In the genomic region with DNA sequence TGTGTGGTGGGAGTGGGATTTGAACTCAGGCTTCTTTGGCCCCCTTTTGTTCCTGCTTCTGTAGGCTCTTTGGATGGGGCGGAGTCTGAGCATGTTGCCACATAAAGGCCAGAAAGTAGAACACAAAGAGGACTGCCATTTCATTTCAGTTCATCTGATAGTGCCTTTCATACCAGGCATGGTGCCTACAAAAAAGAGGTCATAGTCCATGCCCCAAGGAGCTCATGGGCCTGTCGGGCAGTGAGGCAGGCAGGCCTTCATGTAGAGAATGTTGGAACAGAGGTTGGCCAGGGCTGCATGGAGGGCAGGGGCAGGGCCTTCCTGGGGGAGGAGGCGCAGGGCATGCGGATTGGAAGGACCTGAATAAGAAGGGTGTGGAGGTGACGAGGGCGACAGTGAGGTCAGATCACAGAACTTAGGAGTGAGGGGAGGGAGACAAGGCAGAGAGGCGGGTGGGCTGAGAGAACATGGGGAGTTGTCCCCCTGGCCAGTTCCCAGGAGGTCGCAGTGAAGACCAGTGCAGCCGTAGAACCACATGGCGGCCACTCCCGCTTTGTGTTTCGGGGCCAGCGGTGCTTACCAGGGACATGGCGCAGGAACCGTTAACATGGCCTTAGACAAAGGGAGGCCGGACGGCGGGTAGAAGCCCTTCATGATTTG, we compare ENCODE assay signal across 16 cellular contexts. TPM values are rescaled to one million over a fixed set of nuclear protein-coding genes. Genes with fewer than 3 reads are reported as not detected.
DNase-seq lines count a peak whose midpoint lies in the region; ATAC-seq and TF ChIP-seq lines count a peak whose summit lies in the region.
"Had no signal": no experiment of that assay in that cellular context is flagged by ENCODE, and none has a peak within 500 bp of the region (broad histone marks: within the 10 kb centered on the region; RNA-seq: fewer than 3 reads in every experiment).

No MANE protein-coding gene starts in this region.

- H3K9me3 Mint-ChIP-seq in WTC11, result no peaks in the 10 kb centered on the region
- H3K9me3 Mint-ChIP-seq in neural progenitor cell, result no peaks in the 10 kb centered on the region
- H3K9me3 Mint-ChIP-seq in T-cell, result no peaks in the 10 kb centered on the region
- H3K9me3 Mint-ChIP-seq in natural killer cell treated with Interleukin-12 subunit alpha and Interleukin-12 subunit beta and Interleukin-15 and Interleukin-18, amount 100 ng/mL, for 72 hours, result no peaks in the 10 kb centered on the region
- H3K9me3 Mint-ChIP-seq: CD4-positive, alpha-beta T cell had no signal

- no peak overlapping the region for H3K9ac ChIP-seq in neural progenitor cell

- H3K4me1 ChIP-seq in neural progenitor cell (no peaks in the 10 kb centered on the region), upper lobe of right lung (peaks cover 18% of the 10 kb centered on the region)

- CTCF ChIA-PET in WTC11 (lab: Charles Lee) (interaction anchor here (0.6 kb wide), 1 partner anchor 151 kb away, joined by 4 read pairs; no protein-coding TSS in a partner anchor), T-cell (lab: Charles Lee) (no interaction called here)

- no peaks in the 10 kb centered on the region for H3K9me3 ChIP-seq in neural progenitor cell (ENCODE audit: low read depth)
- H3K9me3 ChIP-seq in upper lobe of right lung, result no peaks in the 10 kb centered on the region
- H3K9me3 ChIP-seq: HAP-1, SJSA1 had no signal

- H3K79me2 ChIP-seq in neural progenitor cell (ENCODE audit: low read depth), result no peaks in the 10 kb centered on the region

- H3K36me3 ChIP-seq in neural progenitor cell, result no peaks in the 10 kb centered on the region
- peaks cover 11% of the 10 kb centered on the region for H3K36me3 ChIP-seq in upper lobe of right lung

- no peaks in the 10 kb centered on the region for H4K20me1 ChIP-seq in neural progenitor cell (ENCODE audit: low read depth)

- ATAC-seq in WTC11, result no peak
- ATAC-seq in left lobe of liver, result peak; percentile 77
- ATAC-seq in upper lobe of right lung, result no peak
- ATAC-seq in T-cell (replicated peaks in 1 of 4), result no peak
- ATAC-seq in natural killer cell treated with Interleukin-12 subunit alpha and Interleukin-12 subunit beta and Interleukin-15 and Interleukin-18, amount 100 ng/mL, for 72 hours, result no peak
- ATAC-seq in HG02852 (IDR thresholded peaks at IDR 0.05; ENCODE audit: unreplicated experiment), result no peak

- intact Hi-C loops in upper lobe of right lung (cut with DNase I), result no loop called here

- H3F3A ChIP-seq in neural progenitor cell (ENCODE audit: low read depth), result no peaks in the 10 kb centered on the region

- no peak overlapping the region for H2AFZ ChIP-seq in neural progenitor cell (replicated peaks)

- H3K36me3 Mint-ChIP-seq in WTC11 (peaks cover 12% of the 10 kb centered on the region), neural progenitor cell (peaks cover 42% of the 10 kb centered on the region), T-cell (no peaks in the 10 kb centered on the region)
- no peaks in the 10 kb centered on the region for H3K36me3 Mint-ChIP-seq in natural killer cell treated with Interleukin-12 subunit alpha and Interleukin-12 subunit beta and Interleukin-15 and Interleukin-18, amount 100 ng/mL, for 72 hours

- H3K4me3 ChIP-seq in neural progenitor cell (no peak overlapping the region), upper lobe of right lung (no peak overlapping the region)
- H3K4me3 ChIP-seq: HAP-1, SJSA1 had no signal

- TF ChIP-seq CTCF in WTC11 (IDR thresholded peaks at IDR 0.05) (no peak), neural progenitor cell (IDR thresholded peaks at IDR 0.05) (no peak), upper lobe of right lung (IDR thresholded peaks at IDR 0.05) (no peak)

- H3K4me1 Mint-ChIP-seq in WTC11 (peaks cover 26% of the 10 kb centered on the region), neural progenitor cell (peaks cover 7% of the 10 kb centered on the region), T-cell (no peaks in the 10 kb centered on the region)
- no peaks in the 10 kb centered on the region for H3K4me1 Mint-ChIP-seq in natural killer cell treated with Interleukin-12 subunit alpha and Interleukin-12 subunit beta and Interleukin-15 and Interleukin-18, amount 100 ng/mL, for 72 hours (ENCODE audit: low read depth in 2 of 2)

- H3K4me3 Mint-ChIP-seq in WTC11 (no peak overlapping the region), neural progenitor cell (no peak overlapping the region), T-cell (no peak overlapping the region)
- no peak overlapping the region for H3K4me3 Mint-ChIP-seq in natural killer cell treated with Interleukin-12 subunit alpha and Interleukin-12 subunit beta and Interleukin-15 and Interleukin-18, amount 100 ng/mL, for 72 hours
- H3K4me3 Mint-ChIP-seq: CD4-positive, alpha-beta T cell had no signal

- H3K27ac ChIP-seq in neural progenitor cell, result no peak overlapping the region
- H3K27ac ChIP-seq in upper lobe of right lung, result no peak overlapping the region
- H3K27ac ChIP-seq: SJSA1 had no signal

- H3K4me2 ChIP-seq in neural progenitor cell, result no peak overlapping the region

- DNase-seq in WTC11 (ENCODE audit: low spot score), result no peak
- no peak for DNase-seq in left lobe of liver (ENCODE audit: low spot score)
- no peak for DNase-seq in neural progenitor cell (ENCODE audit: low spot score)
- peak; percentile 57 for DNase-seq in upper lobe of right lung
- no peak for DNase-seq in T-cell
- no peak for DNase-seq in natural killer cell treated with Interleukin-12 subunit alpha and Interleukin-12 subunit beta and Interleukin-15 and Interleukin-18, amount 100 ng/mL, for 72 hours (ENCODE audit: low spot score)
- DNase-seq: CD4-positive, alpha-beta T cell; KBM-7; NCI-H1417 treated with DMSO at 0.1 percent for 48 hours; NCI-H1930; NCI-H2171; NCI-H446; NCI-H774 had no signal

- H3K27me3 ChIP-seq in neural progenitor cell (no peaks in the 10 kb centered on the region), upper lobe of right lung (no peaks in the 10 kb centered on the region)
- H3K27me3 ChIP-seq: SJSA1 had no signal

- H3K27me3 Mint-ChIP-seq in WTC11 (ENCODE audit: low read depth), result no peaks in the 10 kb centered on the region
- H3K27me3 Mint-ChIP-seq in neural progenitor cell (ENCODE audit: insufficient read depth, low read depth), result peaks cover 3% of the 10 kb centered on the region
- peaks cover 16 to 36% of the 10 kb centered on the region in 2 donors for H3K27me3 Mint-ChIP-seq in T-cell
- H3K27me3 Mint-ChIP-seq in natural killer cell treated with Interleukin-12 subunit alpha and Interleukin-12 subunit beta and Interleukin-15 and Interleukin-18, amount 100 ng/mL, for 72 hours, result peaks cover 0 to 3% of the 10 kb centered on the region in 2 donors
- H3K27me3 Mint-ChIP-seq: CD4-positive, alpha-beta T cell had no signal

- H3K27ac Mint-ChIP-seq in WTC11 (0 out of 2 replicates have a peak overlapping the region, but pooled peaks have one; percentile 42), neural progenitor cell (peak overlapping the region; percentile 93), T-cell (no peak overlapping the region)
- H3K27ac Mint-ChIP-seq in natural killer cell treated with Interleukin-12 subunit alpha and Interleukin-12 subunit beta and Interleukin-15 and Interleukin-18, amount 100 ng/mL, for 72 hours, result no peak overlapping the region
- H3K27ac Mint-ChIP-seq: CD4-positive, alpha-beta T cell had no signal

- POLR2A ChIA-PET in WTC11 (lab: Charles Lee) (no interaction called here), T-cell (lab: Charles Lee) (no interaction called here)

TF ChIP-seq in WTC11, 78 proteins besides CTCF, POLR2A, EP300 and RAD21 (continues in another document):
- TF ChIP-seq, protein P1, sequence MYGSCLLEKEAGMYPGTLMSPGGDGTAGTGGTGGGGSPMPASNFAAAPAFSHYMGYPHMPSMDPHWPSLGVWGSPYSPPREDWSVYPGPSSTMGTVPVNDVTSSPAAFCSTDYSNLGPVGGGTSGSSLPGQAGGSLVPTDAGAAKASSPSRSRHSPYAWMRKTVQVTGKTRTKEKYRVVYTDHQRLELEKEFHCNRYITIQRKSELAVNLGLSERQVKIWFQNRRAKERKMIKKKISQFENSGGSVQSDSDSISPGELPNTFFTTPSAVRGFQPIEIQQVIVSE (CRISPR knock-in tag; IDR thresholded peaks at IDR 0.05; ENCODE audit: borderline replicate concordance), result no peak
- TF ChIP-seq, protein P2, sequence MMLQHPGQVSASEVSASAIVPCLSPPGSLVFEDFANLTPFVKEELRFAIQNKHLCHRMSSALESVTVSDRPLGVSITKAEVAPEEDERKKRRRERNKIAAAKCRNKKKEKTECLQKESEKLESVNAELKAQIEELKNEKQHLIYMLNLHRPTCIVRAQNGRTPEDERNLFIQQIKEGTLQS (CRISPR knock-in tag; conservative IDR thresholded peaks at IDR 0.05), result no peak

RNA-seq across cellular contexts. Expression of a gene that starts 49.1 kb away (rescaled TPM):
- 32.7 to 44.0 TPM (median 33.8 TPM) in 3 replicates for total RNA-seq in WTC11 (2021)
- 28.6 TPM for total RNA-seq in left lobe of liver
- total RNA-seq in neural progenitor cell (ENCODE audit: low replicate concordance), result 14.6 and 17.3 TPM in 2 replicates
- total RNA-seq in upper lobe of right lung, result 78.2 TPM
- total RNA-seq in T-cell, result 10 to 100 TPM; 46.5 to 76.7 (median 69.0) TPM
- total RNA-seq in natural killer cell treated with Interleukin-12 subunit alpha and Interleukin-12 subunit beta and Interleukin-15 and Interleukin-18, amount 100 ng/mL, for 72 hours, result 100 to 1,000 TPM; 132 to 167 TPM

RNA-seq across cellular contexts. Expression of a gene that starts 49.3 kb away (rescaled TPM):
- total RNA-seq in WTC11 (2021) (83.7 to 88.4 TPM (median 84.2 TPM) in 3 replicates), left lobe of liver (12.0 TPM), neural progenitor cell (ENCODE audit: low replicate concordance) (129 and 199 TPM in 2 replicates), upper lobe of right lung (23.2 TPM), T-cell (10 to 100 TPM; 16.0 to 25.1 (median 21.3) TPM)
- total RNA-seq in natural killer cell treated with Interleukin-12 subunit alpha and Interleukin-12 subunit beta and Interleukin-15 and Interleukin-18, amount 100 ng/mL, for 72 hours, result 10 to 100 TPM; 46.6 to 58.4 TPM

Comparison
In these comparisons a context has a peak if more than half of its experiments do, and no peak if none do; other contexts are left out.
1. H3K27ac Mint-ChIP-seq: peak in WTC11 (single experiment) and neural progenitor cell (single experiment); none in T-cell (0 of 2) and natural killer cell treated with Interleukin-12 subunit alpha and Interleukin-12 subunit beta and Interleukin-15 and Interleukin-18, amount 100 ng/mL, for 72 hours (0 of 2).